ENCODE assay signal across 20 cellular contexts in the genomic region with DNA sequence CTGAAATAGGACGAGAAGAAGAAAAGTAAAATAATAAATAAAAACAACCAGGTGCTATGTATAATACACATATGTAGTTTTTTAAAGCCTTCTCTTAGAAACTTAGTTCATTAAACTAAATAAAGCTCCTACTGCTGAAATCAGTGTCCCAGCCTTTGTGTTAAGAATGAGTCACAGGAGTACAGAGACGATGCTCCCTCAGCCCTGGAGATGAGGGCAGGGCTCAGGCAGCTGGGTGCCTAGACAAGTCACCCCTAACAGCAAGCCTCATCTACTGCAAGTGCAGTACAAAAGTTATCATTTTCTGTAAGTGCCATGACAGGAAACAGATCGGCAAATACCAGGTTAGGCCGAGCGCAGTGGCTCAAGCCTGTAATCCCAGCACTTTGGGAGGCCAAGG. TPM values are rescaled to one million over a fixed set of nuclear protein-coding genes. Genes with fewer than 3 reads are reported as not detected.
DNase-seq lines count a peak whose midpoint lies in the region; ATAC-seq, FAIRE-seq and TF ChIP-seq lines count a peak whose summit lies in the region.
"Had no signal": no experiment of that assay in that cellular context is flagged by ENCODE, and none has a peak within 500 bp of the region (broad histone marks: within the 10 kb centered on the region; RNA-seq: fewer than 3 reads in every experiment).

No MANE protein-coding gene starts in this region.

- peak; percentile 78 for ATAC-seq in PC-3
- no peak for ATAC-seq in natural killer cell treated with Interleukin-12 subunit alpha and Interleukin-12 subunit beta and Interleukin-15 and Interleukin-18, amount 100 ng/mL, for 72 hours
- no peak for ATAC-seq in GM19351 (IDR thresholded peaks at IDR 0.05; ENCODE audit: unreplicated experiment)
- ATAC-seq in pancreas, result no peak
- ATAC-seq: GM23338, T-cell, WTC11 had no signal

- no peak overlapping the region for H3K27ac ChIP-seq in PC-3 (ENCODE audit: low read length)
- H3K27ac ChIP-seq in endothelial cell of umbilical vein (ENCODE audit: insufficient read depth, low read depth, low read length), result no peak overlapping the region
- no peak overlapping the region for H3K27ac ChIP-seq in pancreas
- H3K27ac ChIP-seq: adrenal gland; BLaER1 treated with 17β-estradiol and CSF1 and Interleukin-3, amounts not matched to agents 10 nM and 100 nM; HL-60; Peyer's patch; upper lobe of left lung had no signal

- H3K9ac ChIP-seq in PC-3 (ENCODE audit: low read length) (no peak overlapping the region), endothelial cell of umbilical vein (replicated peaks; ENCODE audit: extremely low read depth, insufficient read depth, low read length) (no peak overlapping the region)
- H3K9ac ChIP-seq: BLaER1 treated with 17β-estradiol and CSF1 and Interleukin-3, amounts not matched to agents 10 nM and 100 nM had no signal

- peak; percentile 47 for FAIRE-seq in endothelial cell of umbilical vein (lab: Jason Lieb, UNC)
- no peak for FAIRE-seq in pancreas (lab: Jason Lieb, UNC)

- BruUV-seq in PC-3 (replicated peaks; lab: Mats Ljungman, UMichigan), result no TSS peak
- BruUV-seq in endothelial cell of umbilical vein (replicated peaks; lab: Mats Ljungman, UMichigan), result no TSS peak

- intact Hi-C loops in PC-3 (cut with micrococcal nuclease), result no loop called here
- intact Hi-C loops in endothelial cell of umbilical vein (cut with micrococcal nuclease), result no loop called here
- intact Hi-C loops in pancreas (cut with DNase I), result no loop called here

- peak overlapping the region; percentile 96 for H3K27ac Mint-ChIP-seq in mesothelial cell of epicardium
- no peak overlapping the region for H3K27ac Mint-ChIP-seq in natural killer cell treated with Interleukin-12 subunit alpha and Interleukin-12 subunit beta and Interleukin-15 and Interleukin-18, amount 100 ng/mL, for 72 hours
- H3K27ac Mint-ChIP-seq: activated T-helper 2 cell treated with anti-CD3 and anti-CD28 coated beads, Interferon-gamma antibody, Interleukin-2, Interleukin-4, amounts not matched to agents 10 μg/mL and 5 μg/mL and 100 μg/mL, durations not matched to agents 14 hours and 24 hours and 36 hours; GM23338; stimulated activated naive CD8-positive, alpha-beta T cell treated with anti-CD3 and anti-CD28 coated beads, Interleukin-15, Interleukin-2, amounts not matched to agents 100 ng/mL and 50 ng/mL, for 24 hours; T-cell; WTC11 had no signal

- peaks cover 17% of the 10 kb centered on the region for H3K36me3 Mint-ChIP-seq in mesothelial cell of epicardium
- H3K36me3 Mint-ChIP-seq in natural killer cell treated with Interleukin-12 subunit alpha and Interleukin-12 subunit beta and Interleukin-15 and Interleukin-18, amount 100 ng/mL, for 72 hours, result peaks cover 4% of the 10 kb centered on the region
- H3K36me3 Mint-ChIP-seq: WTC11 had no signal

- H3K9me1 ChIP-seq in endothelial cell of umbilical vein (replicated peaks; ENCODE audit: control insufficient read depth, extremely low read depth, insufficient read depth, low read length), result no peaks in the 10 kb centered on the region

- H4K20me1 ChIP-seq in PC-3 (ENCODE audit: low read length) (no peaks in the 10 kb centered on the region), endothelial cell of umbilical vein (replicated peaks; ENCODE audit: control insufficient read depth, extremely low read depth, insufficient read depth, low read length) (no peaks in the 10 kb centered on the region)

- 93 to 95% methylated on average over 5 of the region's 5 CpGs for WGBS in pancreas, 2 donors

- H2AFZ ChIP-seq in PC-3 (ENCODE audit: low read length), result no peak overlapping the region
- H2AFZ ChIP-seq in endothelial cell of umbilical vein (ENCODE audit: low read depth, low read length), result no peak overlapping the region
- H2AFZ ChIP-seq: GM23338 had no signal

- DNase-seq in ELR (ENCODE audit: low read depth), result peak; percentile 46
- peak; percentile 9 for DNase-seq in PC-3
- DNase-seq in endothelial cell of umbilical vein (ENCODE audit: low read depth, low spot score), result no peak
- DNase-seq in mesothelial cell of epicardium (ENCODE audit: low spot score in 2 of 2, unreplicated experiment in 2 of 2), result no peak
- DNase-seq in natural killer cell treated with Interleukin-12 subunit alpha and Interleukin-12 subunit beta and Interleukin-15 and Interleukin-18, amount 100 ng/mL, for 72 hours (ENCODE audit: low spot score), result no peak
- DNase-seq in pancreas, result no peak
- DNase-seq in GOT3 (lab: John Stamatoyannopoulos, UW), result no peak
- DNase-seq: adrenal gland, KBM-7, NCI-H1417 treated with DMSO at 0.1 percent for 48 hours, Peyer's patch, T-cell had no signal

- H3K4me1 Mint-ChIP-seq in mesothelial cell of epicardium, result peaks cover 24% of the 10 kb centered on the region
- peaks cover 6 to 7% of the 10 kb centered on the region in 2 donors for H3K4me1 Mint-ChIP-seq in natural killer cell treated with Interleukin-12 subunit alpha and Interleukin-12 subunit beta and Interleukin-15 and Interleukin-18, amount 100 ng/mL, for 72 hours (ENCODE audit: low read depth in 2 of 2)
- H3K4me1 Mint-ChIP-seq: GM23338, T-cell, WTC11 had no signal

- no peak for TF ChIP-seq POLR2A in endothelial cell of umbilical vein (IDR thresholded peaks at IDR 0.05; ENCODE audit: low read depth, low read length)

- CTCF ChIA-PET in PC-3 (lab: Charles Lee) (no interaction called here), endothelial cell of umbilical vein (lab: Charles Lee) (interaction anchor here (1.0 kb wide), 1 partner anchor 17 kb away, joined by 3 read pairs; no protein-coding TSS in a partner anchor)

- 0 out of 2 replicates have a peak, but pooled peaks cover 4% of the 10 kb centered on the region for H3K4me1 ChIP-seq in PC-3 (ENCODE audit: insufficient read depth, low read length)
- no peaks in the 10 kb centered on the region for H3K4me1 ChIP-seq in endothelial cell of umbilical vein (ENCODE audit: control insufficient read depth, extremely low read depth, insufficient read depth, low read length)
- H3K4me1 ChIP-seq in pancreas, result peaks cover 0 to 18% (median 13%) of the 10 kb centered on the region in 3 donors

- H3K4me3 Mint-ChIP-seq in mesothelial cell of epicardium, result no peak overlapping the region
- H3K4me3 Mint-ChIP-seq in natural killer cell treated with Interleukin-12 subunit alpha and Interleukin-12 subunit beta and Interleukin-15 and Interleukin-18, amount 100 ng/mL, for 72 hours, result no peak overlapping the region
- H3K4me3 Mint-ChIP-seq: GM23338; stimulated activated naive CD8-positive, alpha-beta T cell treated with anti-CD3 and anti-CD28 coated beads, Interleukin-15, Interleukin-2, amounts not matched to agents 100 ng/mL and 50 ng/mL, for 24 hours; T-cell; WTC11 had no signal

- TF ChIP-seq CTCF in PC-3 (conservative IDR thresholded peaks at IDR 0.05; ENCODE audit: low read depth, low read length) (no peak), endothelial cell of umbilical vein (IDR thresholded peaks at IDR 0.05; ENCODE audit: extremely low read depth in 1 of 2, insufficient read depth in 1 of 2, low read depth in 1 of 2, low read length in 2 of 2) (no peak), mesothelial cell of epicardium (IDR thresholded peaks at IDR 0.05; ENCODE audit: unreplicated experiment) (no peak), pancreas (IDR thresholded peaks at IDR 0.05) (no peak)

- no peak overlapping the region for H3K4me2 ChIP-seq in PC-3 (ENCODE audit: low read length)
- H3K4me2 ChIP-seq in endothelial cell of umbilical vein (ENCODE audit: insufficient read depth, low read length), result no peak overlapping the region
- H3K4me2 ChIP-seq: BLaER1 treated with 17β-estradiol and CSF1 and Interleukin-3, amounts not matched to agents 10 nM and 100 nM; GM23338 had no signal

- H3K27me3 ChIP-seq in PC-3 (ENCODE audit: low read length), result no peaks in the 10 kb centered on the region
- H3K27me3 ChIP-seq in endothelial cell of umbilical vein (ENCODE audit: control insufficient read depth in 2 of 2, insufficient read depth in 2 of 2, low read length in 2 of 2), result no peaks in the 10 kb centered on the region
- no peaks in the 10 kb centered on the region for H3K27me3 ChIP-seq in pancreas
- H3K27me3 ChIP-seq: adrenal gland; BLaER1 treated with 17β-estradiol and CSF1 and Interleukin-3, amounts not matched to agents 10 nM and 100 nM; Peyer's patch; upper lobe of left lung had no signal

- dilution Hi-C loops in endothelial cell of umbilical vein (cut with MboI; ENCODE audit: extremely low pct_ligation_motif_present, low sequenced_read_pairs), result no loop called here

- POLR2A ChIA-PET in PC-3 (lab: Charles Lee; ENCODE audit: unreplicated experiment) (no interaction called here), endothelial cell of umbilical vein (lab: Charles Lee) (no interaction called here)

- no peaks in the 10 kb centered on the region for H3K27me3 Mint-ChIP-seq in mesothelial cell of epicardium (ENCODE audit: low read depth)
- H3K27me3 Mint-ChIP-seq in natural killer cell treated with Interleukin-12 subunit alpha and Interleukin-12 subunit beta and Interleukin-15 and Interleukin-18, amount 100 ng/mL, for 72 hours, result no peaks in the 10 kb centered on the region
- H3K27me3 Mint-ChIP-seq: stimulated activated naive CD8-positive, alpha-beta T cell treated with anti-CD3 and anti-CD28 coated beads, Interleukin-15, Interleukin-2, amounts not matched to agents 100 ng/mL and 50 ng/mL, for 24 hours; T-cell had no signal

- no peaks in the 10 kb centered on the region for H3K9me2 ChIP-seq in PC-3 (replicated peaks; ENCODE audit: low read length)

- H3K4me3 ChIP-seq in PC-3 (ENCODE audit: low read length) (no peak overlapping the region), endothelial cell of umbilical vein (replicated peaks in 1 of 3; ENCODE audit: insufficient read depth in 1 of 3, low read depth in 1 of 3, low read length in 3 of 3) (no peak overlapping the region), pancreas (no peak overlapping the region)
- H3K4me3 ChIP-seq: adrenal gland; BLaER1 treated with 17β-estradiol and CSF1 and Interleukin-3, amounts not matched to agents 10 nM and 100 nM; GM23338; Peyer's patch; upper lobe of left lung had no signal

- H3K9me3 ChIP-seq in PC-3 (ENCODE audit: low read length) (no peaks in the 10 kb centered on the region), endothelial cell of umbilical vein (replicated peaks; ENCODE audit: control insufficient read depth, insufficient read depth, low read length) (no peaks in the 10 kb centered on the region), pancreas (no peaks in the 10 kb centered on the region)
- H3K9me3 ChIP-seq: BLaER1 treated with 17β-estradiol and CSF1 and Interleukin-3, amounts not matched to agents 10 nM and 100 nM; Peyer's patch; upper lobe of left lung had no signal

- no peaks in the 10 kb centered on the region for H3K79me2 ChIP-seq in PC-3 (ENCODE audit: low read length)
- no peaks in the 10 kb centered on the region for H3K79me2 ChIP-seq in endothelial cell of umbilical vein (ENCODE audit: control insufficient read depth, insufficient read depth, low read length)

- H3K9me3 Mint-ChIP-seq in mesothelial cell of epicardium, result no peaks in the 10 kb centered on the region
- H3K9me3 Mint-ChIP-seq in natural killer cell treated with Interleukin-12 subunit alpha and Interleukin-12 subunit beta and Interleukin-15 and Interleukin-18, amount 100 ng/mL, for 72 hours, result no peaks in the 10 kb centered on the region
- H3K9me3 Mint-ChIP-seq: activated T-helper 2 cell treated with anti-CD3 and anti-CD28 coated beads, Interferon-gamma antibody, Interleukin-2, Interleukin-4, amounts not matched to agents 10 μg/mL and 5 μg/mL and 100 μg/mL, durations not matched to agents 14 hours and 24 hours and 36 hours; GM23338; stimulated activated naive CD8-positive, alpha-beta T cell treated with anti-CD3 and anti-CD28 coated beads, Interleukin-15, Interleukin-2, amounts not matched to agents 100 ng/mL and 50 ng/mL, for 24 hours; T-cell; WTC11 had no signal

- H3K36me3 ChIP-seq in PC-3 (ENCODE audit: low read depth, low read length), result no peaks in the 10 kb centered on the region
- peaks cover 2% of the 10 kb centered on the region in 2 experiments for H3K36me3 ChIP-seq in endothelial cell of umbilical vein (ENCODE audit: control insufficient read depth in 2 of 2, extremely low read depth in 1 of 2, insufficient read depth in 2 of 2, low read length in 2 of 2)
- peaks cover 0 to 5% (median 0%) of the 10 kb centered on the region in 3 donors for H3K36me3 ChIP-seq in pancreas
- H3K36me3 ChIP-seq: adrenal gland had no signal

- H3F3A ChIP-seq in PC-3 (ENCODE audit: low read length, unreplicated experiment), result no peaks in the 10 kb centered on the region

RNA-seq across cellular contexts. Expression of a gene that starts 18.2 kb away (rescaled TPM):
- 35.3 and 37.6 TPM in 2 replicates for total RNA-seq in PC-3 (2014; rRNA removed)
- 41.3 and 43.6 TPM in 2 replicates for total RNA-seq in endothelial cell of umbilical vein
- polyA plus RNA-seq in endothelial cell of umbilical vein, result 33.9 and 44.9 TPM in 2 replicates
- polyA plus RNA-seq in endothelial cell of umbilical vein (2011; cell fraction: cytosol; rRNA removed), result 15.6 and 16.2 TPM in 2 replicates
- polyA plus RNA-seq in endothelial cell of umbilical vein (2011; cell fraction: nucleus; rRNA removed), result 68.0 and 77.2 TPM in 2 replicates
- polyA plus RNA-seq in endothelial cell of umbilical vein (2012), result 30.4 and 33.1 TPM in 2 replicates
- 127 and 147 TPM in 2 replicates for polyA minus RNA-seq in endothelial cell of umbilical vein
- polyA minus RNA-seq in endothelial cell of umbilical vein (2011; cell fraction: cytosol; rRNA and poly(A)+ RNA removed), result 20.4 TPM
- 119 and 146 TPM in 2 replicates for polyA minus RNA-seq in endothelial cell of umbilical vein (2011; cell fraction: nucleus; rRNA and poly(A)+ RNA removed)
- 102 to 109 TPM (median 105 TPM) in 3 replicates for total RNA-seq in mesothelial cell of epicardium
- 10 to 100 TPM; 39.1 to 43.8 TPM for total RNA-seq in natural killer cell treated with Interleukin-12 subunit alpha and Interleukin-12 subunit beta and Interleukin-15 and Interleukin-18, amount 100 ng/mL, for 72 hours
- 10 to 100 TPM; 16.3 to 34.3 (median 18.8) TPM for total RNA-seq in pancreas
- polyA plus RNA-seq in pancreas, result 10 to 100 TPM in 1 of 2 donors, 1 to 10 TPM in 1; 8.5 to 17.8 TPM

Comparison
In these comparisons a context has a peak if more than half of its experiments do, and no peak if none do; other contexts are left out.
1. DNase-seq: peak in ELR (single experiment) and PC-3 (single experiment); none in endothelial cell of umbilical vein (single experiment), mesothelial cell of epicardium (0 of 2), natural killer cell treated with Interleukin-12 subunit alpha and Interleukin-12 subunit beta and Interleukin-15 and Interleukin-18, amount 100 ng/mL, for 72 hours (single experiment), pancreas (0 of 6) and GOT3 (single experiment).